ENCODE assay signal across 8 cellular contexts in the genomic region with DNA sequence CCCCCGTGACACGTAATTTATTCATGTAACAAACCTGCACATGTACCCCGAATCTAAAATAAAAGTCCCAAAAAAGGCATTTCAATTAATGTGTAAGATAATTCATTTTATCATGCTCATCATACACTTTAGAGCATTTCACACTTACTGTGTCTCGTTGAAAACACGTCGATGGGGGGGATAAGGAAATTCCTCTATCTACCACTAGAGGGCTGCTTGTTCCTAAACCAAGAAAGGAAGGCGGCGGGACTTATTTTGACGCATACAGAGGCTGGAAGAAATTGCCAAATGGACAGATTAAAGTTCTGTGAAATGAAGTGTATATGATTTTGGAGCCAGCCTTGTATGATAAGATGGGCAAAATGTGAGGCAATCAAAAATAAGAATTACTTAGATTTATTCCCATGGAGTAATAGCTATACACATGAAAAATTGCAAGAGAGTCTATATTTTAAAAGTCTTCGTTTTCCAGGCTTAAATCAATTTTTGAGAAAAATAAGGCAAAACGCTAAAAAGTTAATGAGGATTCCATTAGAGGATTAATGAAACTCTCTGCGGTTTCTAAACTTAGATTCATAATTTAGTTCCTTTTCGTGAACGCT.
DNase-seq lines count a peak whose midpoint lies in the region; ATAC-seq and TF ChIP-seq lines count a peak whose summit lies in the region.

No MANE protein-coding gene starts in this region.

- no peak overlapping the region for H3K27ac ChIP-seq in breast epithelium

- peak; percentile 21 to 69 (median 69) for TF ChIP-seq CTCF in breast epithelium (IDR thresholded peaks at IDR 0.05)

- no peaks in the 10 kb centered on the region for H3K4me1 ChIP-seq in breast epithelium

- H3K27me3 ChIP-seq in breast epithelium = no peaks in the 10 kb centered on the region

- intact Hi-C loops in breast epithelium (cut with DNase I; ENCODE audit: low total_unique reads) = no loop called here

- H3K4me3 ChIP-seq in breast epithelium = no peak overlapping the region

- DNase-seq in COLO829 (ENCODE audit: low spot score) (peak; percentile 28), NCI-H146 (lab: John Stamatoyannopoulos, UW) (peak; percentile 48), breast epithelium (ENCODE audit: low spot score in 2 of 2) (no peak), left kidney (ENCODE audit: low read depth, low spot score) (peak; percentile 74)
- no peak for DNase-seq in effector CD4-positive, alpha-beta T cell
- DNase-seq in activated naive CD4-positive, alpha-beta T cell treated with anti-CD3 and anti-CD28 coated beads, Interleukin-2, amount 50 U/mL, for 16 hours = no peak

- H3K36me3 ChIP-seq in breast epithelium = no peaks in the 10 kb centered on the region

- peak; percentile 49 for ATAC-seq in GM21381 (IDR thresholded peaks at IDR 0.05; ENCODE audit: unreplicated experiment)
- ATAC-seq in HG02938 (IDR thresholded peaks at IDR 0.05; ENCODE audit: unreplicated experiment) = no peak

- TF ChIP-seq POLR2A in breast epithelium (IDR thresholded peaks at IDR 0.05) = no peak

- no peaks in the 10 kb centered on the region for H3K9me3 ChIP-seq in breast epithelium

Comparison
In these comparisons a context has a peak if more than half of its experiments do, and no peak if none do; other contexts are left out.
1. DNase-seq: peak in COLO829 (single experiment), NCI-H146 (single experiment) and left kidney (single experiment); none in breast epithelium (0 of 2), effector CD4-positive, alpha-beta T cell (single experiment) and activated naive CD4-positive, alpha-beta T cell treated with anti-CD3 and anti-CD28 coated beads, Interleukin-2, amount 50 U/mL, for 16 hours (single experiment).